ENCODE assay signal across 16 cellular contexts in genomic region chr5:87405472-87406155, GRCh38. TPM values are rescaled to one million over a fixed set of nuclear protein-coding genes. Genes with fewer than 3 reads are reported as not detected.
DNase-seq lines count a peak whose midpoint lies in the region; ATAC-seq and TF ChIP-seq lines count a peak whose summit lies in the region.
"Had no signal": no experiment of that assay in that cellular context is flagged by ENCODE, and none has a peak within 500 bp of the region (broad histone marks: within the 10 kb centered on the region; RNA-seq: fewer than 3 reads in every experiment).

No MANE protein-coding gene starts in this region.

- no peak for ATAC-seq in stimulated activated naive CD8-positive, alpha-beta T cell treated with anti-CD3 and anti-CD28 coated beads, Interleukin-15, Interleukin-2, amounts not matched to agents 100 U/mL and 50 U/mL, for 24 hours
- ATAC-seq in activated T-helper 17 cell treated with anti-CD3 and anti-CD28 coated beads, Interleukin-2, amount 50 U/mL, for 72 hours (replicated peaks), result peak; percentile 57
- ATAC-seq: GM23338, Panc1 had no signal

- H3K4me3 ChIP-seq in foreskin fibroblast (ENCODE audit: low read depth in 1 of 2, low read length in 2 of 2), result no peak overlapping the region
- H3K4me3 ChIP-seq: breast epithelium, GM23338 had no signal

- peak overlapping the region; percentile 68 for H3K27ac Mint-ChIP-seq in stimulated activated naive CD8-positive, alpha-beta T cell treated with anti-CD3 and anti-CD28 coated beads, Interleukin-15, Interleukin-2, amounts not matched to agents 100 ng/mL and 50 ng/mL, for 24 hours
- peak overlapping the region; percentile 52 for H3K27ac Mint-ChIP-seq in activated T-helper 17 cell treated with anti-CD3 and anti-CD28 coated beads, Interleukin-2, amount 50 U/mL, for 72 hours
- H3K27ac Mint-ChIP-seq: GM23338 had no signal

- H3K27me3 Mint-ChIP-seq in stimulated activated naive CD8-positive, alpha-beta T cell treated with anti-CD3 and anti-CD28 coated beads, Interleukin-15, Interleukin-2, amounts not matched to agents 100 ng/mL and 50 ng/mL, for 24 hours, result no peaks in the 10 kb centered on the region
- H3K27me3 Mint-ChIP-seq in activated T-helper 17 cell treated with anti-CD3 and anti-CD28 coated beads, Interleukin-2, amount 50 U/mL, for 72 hours, result no peaks in the 10 kb centered on the region

- H3K36me3 Mint-ChIP-seq in stimulated activated naive CD8-positive, alpha-beta T cell treated with anti-CD3 and anti-CD28 coated beads, Interleukin-15, Interleukin-2, amounts not matched to agents 100 ng/mL and 50 ng/mL, for 24 hours (ENCODE audit: low read depth), result peaks cover 88% of the 10 kb centered on the region
- peaks cover 96% of the 10 kb centered on the region for H3K36me3 Mint-ChIP-seq in activated T-helper 17 cell treated with anti-CD3 and anti-CD28 coated beads, Interleukin-2, amount 50 U/mL, for 72 hours (ENCODE audit: low read depth)

- TF ChIP-seq CTCF in foreskin fibroblast (IDR thresholded peaks at IDR 0.05; ENCODE audit: low read depth, low read length), result no peak

- no peak overlapping the region for H3K4me3 Mint-ChIP-seq in stimulated activated naive CD8-positive, alpha-beta T cell treated with anti-CD3 and anti-CD28 coated beads, Interleukin-15, Interleukin-2, amounts not matched to agents 100 ng/mL and 50 ng/mL, for 24 hours
- peak overlapping the region; percentile 36 for H3K4me3 Mint-ChIP-seq in activated T-helper 17 cell treated with anti-CD3 and anti-CD28 coated beads, Interleukin-2, amount 50 U/mL, for 72 hours
- H3K4me3 Mint-ChIP-seq: GM23338 had no signal

- no peak for DNase-seq in stimulated activated naive CD8-positive, alpha-beta T cell treated with anti-CD3 and anti-CD28 coated beads, Interleukin-15, Interleukin-2, amounts not matched to agents 100 U/mL and 50 U/mL, for 24 hours
- DNase-seq in foreskin melanocyte, result peak; percentile 37
- DNase-seq in activated gamma-delta T cell treated with Interleukin-2 at 50 U/mL for 16 hours, result no peak
- DNase-seq in activated CD4-positive, CD25-positive, alpha-beta regulatory T cell (lab: John Stamatoyannopoulos, UW), result no peak
- no peak for DNase-seq in foreskin fibroblast
- no peak for DNase-seq in NCI-H1092 (lab: John Stamatoyannopoulos, UW)
- DNase-seq: effector CD4-positive, alpha-beta T cell; NCI-H2029 treated with DMSO at 0.1 percent for 48 hours; NCI-H69; nucleus accumbens; stimulated activated CD4-positive, alpha-beta T cell treated with anti-CD3 and anti-CD28 coated beads, Interleukin-4, amount 100 ng/mL, for 24 hours had no signal

- H3K9me3 Mint-ChIP-seq in stimulated activated naive CD8-positive, alpha-beta T cell treated with anti-CD3 and anti-CD28 coated beads, Interleukin-15, Interleukin-2, amounts not matched to agents 100 ng/mL and 50 ng/mL, for 24 hours, result no peaks in the 10 kb centered on the region
- H3K9me3 Mint-ChIP-seq in activated T-helper 17 cell treated with anti-CD3 and anti-CD28 coated beads, Interleukin-2, amount 50 U/mL, for 72 hours, result no peaks in the 10 kb centered on the region

- H3K4me1 Mint-ChIP-seq in stimulated activated naive CD8-positive, alpha-beta T cell treated with anti-CD3 and anti-CD28 coated beads, Interleukin-15, Interleukin-2, amounts not matched to agents 100 ng/mL and 50 ng/mL, for 24 hours (ENCODE audit: low read depth), result peaks cover 60% of the 10 kb centered on the region
- H3K4me1 Mint-ChIP-seq in activated T-helper 17 cell treated with anti-CD3 and anti-CD28 coated beads, Interleukin-2, amount 50 U/mL, for 72 hours, result peaks cover 46% of the 10 kb centered on the region
- H3K4me1 Mint-ChIP-seq: GM23338 had no signal

RNA-seq across cellular contexts. Expression of gene CCNH, which starts 7.1 kb away (rescaled TPM):
- total RNA-seq in activated T-helper 17 cell treated with anti-CD3 and anti-CD28 coated beads, Interleukin-2, amount 50 U/mL, for 72 hours, result 10 to 100 TPM; 59.0 to 67.4 TPM
